9 cellular contexts compared by ENCODE assay signal in genomic region chr1:185693654-185694053, GRCh38. TPM values are rescaled to one million over a fixed set of nuclear protein-coding genes. Genes with fewer than 3 reads are reported as not detected.
DNase-seq lines count a peak whose midpoint lies in the region; ATAC-seq and TF ChIP-seq lines count a peak whose summit lies in the region.
"Had no signal": no experiment of that assay in that cellular context is flagged by ENCODE, and none has a peak within 500 bp of the region (broad histone marks: within the 10 kb centered on the region; RNA-seq: fewer than 3 reads in every experiment).

No MANE protein-coding gene starts in this region.

- H3K9me3 ChIP-seq in hepatocyte (ENCODE audit: low read depth) (no peaks in the 10 kb centered on the region), mammary epithelial cell (replicated peaks; ENCODE audit: insufficient read depth, low read length) (no peaks in the 10 kb centered on the region)

- peaks cover 11% of the 10 kb centered on the region for H3K36me3 Mint-ChIP-seq in stimulated activated naive CD8-positive, alpha-beta T cell treated with anti-CD3 and anti-CD28 coated beads, Interleukin-15, Interleukin-2, amounts not matched to agents 100 ng/mL and 50 ng/mL, for 24 hours (ENCODE audit: low read depth)

- H3K4me2 ChIP-seq in hepatocyte, result peak overlapping the region; percentile 55
- H3K4me2 ChIP-seq in mammary epithelial cell (ENCODE audit: insufficient read depth, low read depth, low read length), result no peak overlapping the region

- H3K4me3 ChIP-seq in hepatocyte (no peak overlapping the region), mammary epithelial cell (replicated peaks in 1 of 3; ENCODE audit: insufficient read depth in 1 of 3, low read depth in 2 of 3, low read length in 3 of 3) (no peak overlapping the region)

- H3K27me3 ChIP-seq in hepatocyte (no peaks in the 10 kb centered on the region), mammary epithelial cell (ENCODE audit: insufficient read depth, low read length) (no peaks in the 10 kb centered on the region)

- intact Hi-C loops in mammary epithelial cell (cut with micrococcal nuclease), result loop anchor here (10.0 kb wide), 1 partner anchor 889 kb away; no protein-coding TSS in a partner anchor

- peaks cover 16% of the 10 kb centered on the region for H3K4me1 Mint-ChIP-seq in stimulated activated naive CD8-positive, alpha-beta T cell treated with anti-CD3 and anti-CD28 coated beads, Interleukin-15, Interleukin-2, amounts not matched to agents 100 ng/mL and 50 ng/mL, for 24 hours (ENCODE audit: low read depth)

- H3K9ac ChIP-seq in mammary epithelial cell (ENCODE audit: insufficient read depth, low read length), result no peak overlapping the region

- CTCF ChIA-PET in mammary epithelial cell (lab: Charles Lee; ENCODE audit: low non-redundant PET), result no interaction called here

- H2AFZ ChIP-seq in hepatocyte, result peak overlapping the region; percentile 69
- no peak overlapping the region for H2AFZ ChIP-seq in mammary epithelial cell (ENCODE audit: low read depth, low read length)

- H3K27me3 Mint-ChIP-seq in stimulated activated naive CD8-positive, alpha-beta T cell treated with anti-CD3 and anti-CD28 coated beads, Interleukin-15, Interleukin-2, amounts not matched to agents 100 ng/mL and 50 ng/mL, for 24 hours, result no peaks in the 10 kb centered on the region

- H3K27ac ChIP-seq in hepatocyte, result peak overlapping the region; percentile 44
- H3K27ac ChIP-seq in mammary epithelial cell (ENCODE audit: insufficient read depth, low read depth, low read length), result no peak overlapping the region

- H3K27ac Mint-ChIP-seq in stimulated activated naive CD8-positive, alpha-beta T cell treated with anti-CD3 and anti-CD28 coated beads, Interleukin-15, Interleukin-2, amounts not matched to agents 100 ng/mL and 50 ng/mL, for 24 hours, result peak overlapping the region; percentile 87

- peaks cover 11% of the 10 kb centered on the region for H3K9me3 Mint-ChIP-seq in stimulated activated naive CD8-positive, alpha-beta T cell treated with anti-CD3 and anti-CD28 coated beads, Interleukin-15, Interleukin-2, amounts not matched to agents 100 ng/mL and 50 ng/mL, for 24 hours

- in situ Hi-C loops in mammary epithelial cell (cut with MboI; ENCODE audit: low sequenced_read_pairs in 2 of 2), result loop anchor here in 1 of 2 donors (25.0 kb wide), 1 partner anchor 881 kb away; no protein-coding TSS in a partner anchor

- H4K20me1 ChIP-seq in hepatocyte (ENCODE audit: insufficient read depth, poor library complexity, severe bottlenecking) (no peaks in the 10 kb centered on the region), mammary epithelial cell (ENCODE audit: insufficient read depth, low read length) (no peaks in the 10 kb centered on the region)

- ATAC-seq in stimulated activated naive CD8-positive, alpha-beta T cell treated with anti-CD3 and anti-CD28 coated beads, Interleukin-15, Interleukin-2, amounts not matched to agents 100 U/mL and 50 U/mL, for 24 hours, result no peak
- peak; percentile 3 for ATAC-seq in HG03469 (IDR thresholded peaks at IDR 0.05; ENCODE audit: unreplicated experiment)

- TF ChIP-seq CTCF in hepatocyte (IDR thresholded peaks at IDR 0.05; ENCODE audit: poor library complexity) (no peak), mammary epithelial cell (conservative IDR thresholded peaks at IDR 0.05 in 1 of 2, IDR thresholded peaks at IDR 0.05 in 1 of 2; ENCODE audit: extremely low read depth in 1 of 2, insufficient read depth in 1 of 2, low read depth in 1 of 2, low read length in 2 of 2) (no peak)

- H3K4me1 ChIP-seq in hepatocyte (ENCODE audit: insufficient read depth) (peaks cover 13% of the 10 kb centered on the region), mammary epithelial cell (ENCODE audit: insufficient read depth, low read length) (no peaks in the 10 kb centered on the region)

- dilution Hi-C loops in mammary epithelial cell (cut with HindIII; ENCODE audit: low sequenced_read_pairs), result no loop called here

- no peaks in the 10 kb centered on the region for H3K79me2 ChIP-seq in hepatocyte
- H3K79me2 ChIP-seq in mammary epithelial cell (ENCODE audit: insufficient read depth, low read length), result no peaks in the 10 kb centered on the region

- WGBS in hepatocyte (ENCODE audit: low lambda C conversion rate, missing lambda C conversion rate), result 38% methylated on average over 6 of the region's 6 CpGs
- 93% methylated on average over 6 of the region's 6 CpGs for WGBS in mammary epithelial cell (ENCODE audit: low coverage, missing lambda C conversion rate)

- no peak for DNase-seq in stimulated activated naive CD8-positive, alpha-beta T cell treated with anti-CD3 and anti-CD28 coated beads, Interleukin-15, Interleukin-2, amounts not matched to agents 100 U/mL and 50 U/mL, for 24 hours
- DNase-seq in hepatocyte (ENCODE audit: low spot score) (no peak), mammary epithelial cell (no peak), NCI-H2227 treated with DMSO at 0.1 percent for 48 hours (lab: John Stamatoyannopoulos, UW) (no peak)
- no peak for DNase-seq in stimulated activated CD4-positive, alpha-beta T cell treated with anti-CD3 and anti-CD28 coated beads, Interleukin-1b, Interleukin-23, amount 100 ng/mL, for 48 hours
- DNase-seq in effector CD4-positive, alpha-beta T cell, result no peak
- DNase-seq: NCI-H774 had no signal

- H3K36me3 ChIP-seq in hepatocyte (replicated peaks; ENCODE audit: insufficient read depth, low read depth) (no peaks in the 10 kb centered on the region), mammary epithelial cell (ENCODE audit: insufficient read depth, low read length) (no peaks in the 10 kb centered on the region)

- H3K4me3 Mint-ChIP-seq in stimulated activated naive CD8-positive, alpha-beta T cell treated with anti-CD3 and anti-CD28 coated beads, Interleukin-15, Interleukin-2, amounts not matched to agents 100 ng/mL and 50 ng/mL, for 24 hours, result peak overlapping the region; percentile 77

- BruUV-seq in mammary epithelial cell (replicated peaks; lab: Mats Ljungman, UMichigan), result no TSS peak

- H3K9me2 ChIP-seq in hepatocyte (replicated peaks; ENCODE audit: insufficient read depth), result no peaks in the 10 kb centered on the region

RNA-seq across cellular contexts. Expression of gene HMCN1, which starts 40.5 kb away (rescaled TPM):
- total RNA-seq in hepatocyte (13.4 and 14.2 TPM in 2 replicates), mammary epithelial cell (10 to 100 TPM in 1 of 2 donors, 1 to 10 TPM in 1; 6.4 to 60.2 TPM)
- polyA plus RNA-seq in hepatocyte (2.0 and 2.3 TPM in 2 replicates), mammary epithelial cell (7.1 TPM)
- 14.1 TPM for polyA minus RNA-seq in mammary epithelial cell
